ENCODE assay signal across 1 cellular context in the genomic region with DNA sequence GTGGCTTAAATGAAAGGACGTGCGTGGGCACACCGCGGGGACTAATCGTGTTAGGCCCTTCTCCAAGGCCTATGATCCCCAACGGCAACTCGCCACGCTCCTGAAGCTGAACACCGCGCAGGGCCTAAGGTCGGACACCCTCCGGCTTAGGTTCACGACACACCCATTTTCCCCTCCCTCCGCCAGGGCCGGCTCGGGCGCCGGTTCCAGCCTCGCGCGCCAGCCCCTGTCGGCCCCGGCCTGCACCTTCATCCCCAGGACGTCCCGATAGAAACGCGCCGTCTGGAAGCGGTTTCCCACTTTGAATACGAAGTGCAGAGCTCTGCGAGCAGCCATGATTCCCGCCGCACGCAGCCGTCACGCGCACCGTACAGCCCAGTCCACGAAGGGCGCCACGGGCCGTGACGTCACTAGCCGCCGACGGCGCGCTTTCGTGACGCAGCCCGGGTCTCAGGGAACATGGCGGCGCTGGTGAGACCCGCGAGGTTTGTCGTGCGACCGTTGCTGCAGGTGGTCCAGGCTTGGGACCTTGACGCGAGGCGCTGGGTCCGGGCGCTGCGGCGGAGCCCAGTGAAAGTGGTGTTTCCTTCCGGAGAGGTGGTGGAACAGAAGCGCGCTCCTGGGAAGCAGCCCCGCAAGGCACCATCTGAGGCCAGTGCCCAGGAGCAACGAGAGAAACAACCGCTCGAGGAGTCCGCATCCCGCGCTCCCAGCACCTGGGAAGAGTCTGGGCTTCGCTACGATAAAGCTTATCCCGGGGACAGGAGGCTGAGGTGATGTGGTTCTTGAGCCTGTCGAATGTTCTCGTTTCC.
TF ChIP-seq lines count a peak whose summit lies in the region.

A gene with protein sequence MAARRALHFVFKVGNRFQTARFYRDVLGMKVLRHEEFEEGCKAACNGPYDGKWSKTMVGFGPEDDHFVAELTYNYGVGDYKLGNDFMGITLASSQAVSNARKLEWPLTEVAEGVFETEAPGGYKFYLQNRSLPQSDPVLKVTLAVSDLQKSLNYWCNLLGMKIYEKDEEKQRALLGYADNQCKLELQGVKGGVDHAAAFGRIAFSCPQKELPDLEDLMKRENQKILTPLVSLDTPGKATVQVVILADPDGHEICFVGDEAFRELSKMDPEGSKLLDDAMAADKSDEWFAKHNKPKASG (minus strand): TSS at position 361 of the 812 bp plus-strand sequence. CDS start 25 bp downstream, at position 336.
A gene with protein sequence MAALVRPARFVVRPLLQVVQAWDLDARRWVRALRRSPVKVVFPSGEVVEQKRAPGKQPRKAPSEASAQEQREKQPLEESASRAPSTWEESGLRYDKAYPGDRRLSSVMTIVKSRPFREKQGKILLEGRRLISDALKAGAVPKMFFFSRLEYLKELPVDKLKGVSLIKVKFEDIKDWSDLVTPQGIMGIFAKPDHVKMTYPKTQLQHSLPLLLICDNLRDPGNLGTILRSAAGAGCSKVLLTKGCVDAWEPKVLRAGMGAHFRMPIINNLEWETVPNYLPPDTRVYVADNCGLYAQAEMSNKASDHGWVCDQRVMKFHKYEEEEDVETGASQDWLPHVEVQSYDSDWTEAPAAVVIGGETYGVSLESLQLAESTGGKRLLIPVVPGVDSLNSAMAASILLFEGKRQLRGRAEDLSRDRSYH (plus strand): TSS at position 434 of the 812 bp plus-strand sequence. CDS start 26 bp downstream, at position 460.

TF ChIP-seq in HepG2, 621 proteins besides CTCF, POLR2A, EP300 and RAD21 (continued from another document and continues in another):
- TF ChIP-seq HNRNPH1 (optimal IDR thresholded peaks at IDR 0.05; ENCODE audit: low read depth, low read length): no peak
- TF ChIP-seq ATF1 (CRISPR knock-in tag; IDR thresholded peaks at IDR 0.05): peak; percentile 100
- TF ChIP-seq, protein P1, sequence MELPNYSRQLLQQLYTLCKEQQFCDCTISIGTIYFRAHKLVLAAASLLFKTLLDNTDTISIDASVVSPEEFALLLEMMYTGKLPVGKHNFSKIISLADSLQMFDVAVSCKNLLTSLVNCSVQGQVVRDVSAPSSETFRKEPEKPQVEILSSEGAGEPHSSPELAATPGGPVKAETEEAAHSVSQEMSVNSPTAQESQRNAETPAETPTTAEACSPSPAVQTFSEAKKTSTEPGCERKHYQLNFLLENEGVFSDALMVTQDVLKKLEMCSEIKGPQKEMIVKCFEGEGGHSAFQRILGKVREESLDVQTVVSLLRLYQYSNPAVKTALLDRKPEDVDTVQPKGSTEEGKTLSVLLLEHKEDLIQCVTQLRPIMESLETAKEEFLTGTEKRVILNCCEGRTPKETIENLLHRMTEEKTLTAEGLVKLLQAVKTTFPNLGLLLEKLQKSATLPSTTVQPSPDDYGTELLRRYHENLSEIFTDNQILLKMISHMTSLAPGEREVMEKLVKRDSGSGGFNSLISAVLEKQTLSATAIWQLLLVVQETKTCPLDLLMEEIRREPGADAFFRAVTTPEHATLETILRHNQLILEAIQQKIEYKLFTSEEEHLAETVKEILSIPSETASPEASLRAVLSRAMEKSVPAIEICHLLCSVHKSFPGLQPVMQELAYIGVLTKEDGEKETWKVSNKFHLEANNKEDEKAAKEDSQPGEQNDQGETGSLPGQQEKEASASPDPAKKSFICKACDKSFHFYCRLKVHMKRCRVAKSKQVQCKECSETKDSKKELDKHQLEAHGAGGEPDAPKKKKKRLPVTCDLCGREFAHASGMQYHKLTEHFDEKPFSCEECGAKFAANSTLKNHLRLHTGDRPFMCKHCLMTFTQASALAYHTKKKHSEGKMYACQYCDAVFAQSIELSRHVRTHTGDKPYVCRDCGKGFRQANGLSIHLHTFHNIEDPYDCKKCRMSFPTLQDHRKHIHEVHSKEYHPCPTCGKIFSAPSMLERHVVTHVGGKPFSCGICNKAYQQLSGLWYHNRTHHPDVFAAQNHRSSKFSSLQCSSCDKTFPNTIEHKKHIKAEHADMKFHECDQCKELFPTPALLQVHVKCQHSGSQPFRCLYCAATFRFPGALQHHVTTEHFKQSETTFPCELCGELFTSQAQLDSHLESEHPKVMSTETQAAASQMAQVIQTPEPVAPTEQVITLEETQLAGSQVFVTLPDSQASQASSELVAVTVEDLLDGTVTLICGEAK (IDR thresholded peaks at IDR 0.05): no peak
- TF ChIP-seq, protein P1 (CRISPR knock-in tag; IDR thresholded peaks at IDR 0.05): peak; percentile 84
- TF ChIP-seq, protein P2, sequence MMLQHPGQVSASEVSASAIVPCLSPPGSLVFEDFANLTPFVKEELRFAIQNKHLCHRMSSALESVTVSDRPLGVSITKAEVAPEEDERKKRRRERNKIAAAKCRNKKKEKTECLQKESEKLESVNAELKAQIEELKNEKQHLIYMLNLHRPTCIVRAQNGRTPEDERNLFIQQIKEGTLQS (CRISPR knock-in tag; IDR thresholded peaks at IDR 0.05): peak; percentile 60; the same call in 1 of the 2 replicates
- 0 out of 2 replicates have a peak, but pooled peaks have one; percentile 53 for TF ChIP-seq ZNF775 (CRISPR knock-in tag; IDR thresholded peaks at IDR 0.05; ENCODE audit: borderline replicate concordance)
- TF ChIP-seq RBFOX2 (IDR thresholded peaks at IDR 0.05; ENCODE audit: low read depth, low read length): peak; percentile 98
- TF ChIP-seq ZNF224 (CRISPR knock-in tag; IDR thresholded peaks at IDR 0.05): no peak
- TF ChIP-seq, protein P3, sequence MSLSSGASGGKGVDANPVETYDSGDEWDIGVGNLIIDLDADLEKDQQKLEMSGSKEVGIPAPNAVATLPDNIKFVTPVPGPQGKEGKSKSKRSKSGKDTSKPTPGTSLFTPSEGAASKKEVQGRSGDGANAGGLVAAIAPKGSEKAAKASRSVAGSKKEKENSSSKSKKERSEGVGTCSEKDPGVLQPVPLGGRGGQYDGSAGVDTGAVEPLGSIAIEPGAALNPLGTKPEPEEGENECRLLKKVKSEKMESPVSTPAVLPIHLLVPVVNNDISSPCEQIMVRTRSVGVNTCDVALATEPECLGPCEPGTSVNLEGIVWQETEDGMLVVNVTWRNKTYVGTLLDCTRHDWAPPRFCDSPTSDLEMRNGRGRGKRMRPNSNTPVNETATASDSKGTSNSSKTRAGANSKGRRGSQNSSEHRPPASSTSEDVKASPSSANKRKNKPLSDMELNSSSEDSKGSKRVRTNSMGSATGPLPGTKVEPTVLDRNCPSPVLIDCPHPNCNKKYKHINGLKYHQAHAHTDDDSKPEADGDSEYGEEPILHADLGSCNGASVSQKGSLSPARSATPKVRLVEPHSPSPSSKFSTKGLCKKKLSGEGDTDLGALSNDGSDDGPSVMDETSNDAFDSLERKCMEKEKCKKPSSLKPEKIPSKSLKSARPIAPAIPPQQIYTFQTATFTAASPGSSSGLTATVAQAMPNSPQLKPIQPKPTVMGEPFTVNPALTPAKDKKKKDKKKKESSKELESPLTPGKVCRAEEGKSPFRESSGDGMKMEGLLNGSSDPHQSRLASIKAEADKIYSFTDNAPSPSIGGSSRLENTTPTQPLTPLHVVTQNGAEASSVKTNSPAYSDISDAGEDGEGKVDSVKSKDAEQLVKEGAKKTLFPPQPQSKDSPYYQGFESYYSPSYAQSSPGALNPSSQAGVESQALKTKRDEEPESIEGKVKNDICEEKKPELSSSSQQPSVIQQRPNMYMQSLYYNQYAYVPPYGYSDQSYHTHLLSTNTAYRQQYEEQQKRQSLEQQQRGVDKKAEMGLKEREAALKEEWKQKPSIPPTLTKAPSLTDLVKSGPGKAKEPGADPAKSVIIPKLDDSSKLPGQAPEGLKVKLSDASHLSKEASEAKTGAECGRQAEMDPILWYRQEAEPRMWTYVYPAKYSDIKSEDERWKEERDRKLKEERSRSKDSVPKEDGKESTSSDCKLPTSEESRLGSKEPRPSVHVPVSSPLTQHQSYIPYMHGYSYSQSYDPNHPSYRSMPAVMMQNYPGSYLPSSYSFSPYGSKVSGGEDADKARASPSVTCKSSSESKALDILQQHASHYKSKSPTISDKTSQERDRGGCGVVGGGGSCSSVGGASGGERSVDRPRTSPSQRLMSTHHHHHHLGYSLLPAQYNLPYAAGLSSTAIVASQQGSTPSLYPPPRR (CRISPR knock-in tag; IDR thresholded peaks at IDR 0.05; ENCODE audit: borderline replicate concordance): peak; percentile 64; the same call in 1 of the 2 replicates
- TF ChIP-seq RNF2 (conservative IDR thresholded peaks at IDR 0.05; ENCODE audit: low read depth): 0 out of 2 replicates have a peak, but pooled peaks have one; percentile 58
- TF ChIP-seq, protein P4, sequence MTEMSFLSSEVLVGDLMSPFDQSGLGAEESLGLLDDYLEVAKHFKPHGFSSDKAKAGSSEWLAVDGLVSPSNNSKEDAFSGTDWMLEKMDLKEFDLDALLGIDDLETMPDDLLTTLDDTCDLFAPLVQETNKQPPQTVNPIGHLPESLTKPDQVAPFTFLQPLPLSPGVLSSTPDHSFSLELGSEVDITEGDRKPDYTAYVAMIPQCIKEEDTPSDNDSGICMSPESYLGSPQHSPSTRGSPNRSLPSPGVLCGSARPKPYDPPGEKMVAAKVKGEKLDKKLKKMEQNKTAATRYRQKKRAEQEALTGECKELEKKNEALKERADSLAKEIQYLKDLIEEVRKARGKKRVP (CRISPR knock-in tag; IDR thresholded peaks at IDR 0.05): peak in 1 of 2 experiments; percentile 70; a peak in 2 of 4 replicates
- TF ChIP-seq, protein P5, sequence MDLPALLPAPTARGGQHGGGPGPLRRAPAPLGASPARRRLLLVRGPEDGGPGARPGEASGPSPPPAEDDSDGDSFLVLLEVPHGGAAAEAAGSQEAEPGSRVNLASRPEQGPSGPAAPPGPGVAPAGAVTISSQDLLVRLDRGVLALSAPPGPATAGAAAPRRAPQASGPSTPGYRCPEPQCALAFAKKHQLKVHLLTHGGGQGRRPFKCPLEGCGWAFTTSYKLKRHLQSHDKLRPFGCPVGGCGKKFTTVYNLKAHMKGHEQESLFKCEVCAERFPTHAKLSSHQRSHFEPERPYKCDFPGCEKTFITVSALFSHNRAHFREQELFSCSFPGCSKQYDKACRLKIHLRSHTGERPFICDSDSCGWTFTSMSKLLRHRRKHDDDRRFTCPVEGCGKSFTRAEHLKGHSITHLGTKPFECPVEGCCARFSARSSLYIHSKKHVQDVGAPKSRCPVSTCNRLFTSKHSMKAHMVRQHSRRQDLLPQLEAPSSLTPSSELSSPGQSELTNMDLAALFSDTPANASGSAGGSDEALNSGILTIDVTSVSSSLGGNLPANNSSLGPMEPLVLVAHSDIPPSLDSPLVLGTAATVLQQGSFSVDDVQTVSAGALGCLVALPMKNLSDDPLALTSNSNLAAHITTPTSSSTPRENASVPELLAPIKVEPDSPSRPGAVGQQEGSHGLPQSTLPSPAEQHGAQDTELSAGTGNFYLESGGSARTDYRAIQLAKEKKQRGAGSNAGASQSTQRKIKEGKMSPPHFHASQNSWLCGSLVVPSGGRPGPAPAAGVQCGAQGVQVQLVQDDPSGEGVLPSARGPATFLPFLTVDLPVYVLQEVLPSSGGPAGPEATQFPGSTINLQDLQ (CRISPR knock-in tag; IDR thresholded peaks at IDR 0.05): peak; percentile 72
- TF ChIP-seq ZNF781 (CRISPR knock-in tag; IDR thresholded peaks at IDR 0.05; ENCODE audit: borderline replicate concordance, not compliant biosample characterization): peak; percentile 76
- TF ChIP-seq, protein P6, sequence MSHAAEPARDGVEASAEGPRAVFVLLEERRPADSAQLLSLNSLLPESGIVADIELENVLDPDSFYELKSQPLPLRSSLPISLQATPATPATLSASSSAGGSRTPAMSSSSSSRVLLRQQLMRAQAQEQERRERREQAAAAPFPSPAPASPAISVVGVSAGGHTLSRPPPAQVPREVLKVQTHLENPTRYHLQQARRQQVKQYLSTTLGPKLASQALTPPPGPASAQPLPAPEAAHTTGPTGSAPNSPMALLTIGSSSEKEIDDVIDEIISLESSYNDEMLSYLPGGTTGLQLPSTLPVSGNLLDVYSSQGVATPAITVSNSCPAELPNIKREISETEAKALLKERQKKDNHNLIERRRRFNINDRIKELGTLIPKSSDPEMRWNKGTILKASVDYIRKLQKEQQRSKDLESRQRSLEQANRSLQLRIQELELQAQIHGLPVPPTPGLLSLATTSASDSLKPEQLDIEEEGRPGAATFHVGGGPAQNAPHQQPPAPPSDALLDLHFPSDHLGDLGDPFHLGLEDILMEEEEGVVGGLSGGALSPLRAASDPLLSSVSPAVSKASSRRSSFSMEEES (CRISPR knock-in tag; IDR thresholded peaks at IDR 0.05): peak; percentile 92
- peak; percentile 98 for TF ChIP-seq SPEN (CRISPR knock-in tag; IDR thresholded peaks at IDR 0.05; ENCODE audit: low read depth)
- TF ChIP-seq THAP11 (CRISPR knock-in tag; IDR thresholded peaks at IDR 0.05): peak; percentile 95
- no peak for TF ChIP-seq NFE2L2 (IDR thresholded peaks at IDR 0.05; ENCODE audit: low read length)
- peak; percentile 97 for TF ChIP-seq EED (CRISPR knock-in tag; IDR thresholded peaks at IDR 0.05)
- no peak; the same call in 1 of the 2 replicates for TF ChIP-seq ZNF567 (CRISPR knock-in tag; IDR thresholded peaks at IDR 0.05; ENCODE audit: borderline replicate concordance)
- 0 out of 2 replicates have a peak, but pooled peaks have one; percentile 56 for TF ChIP-seq ELF3 (CRISPR knock-in tag; IDR thresholded peaks at IDR 0.05)
- TF ChIP-seq ZNF839 (CRISPR knock-in tag; IDR thresholded peaks at IDR 0.05; ENCODE audit: borderline replicate concordance): no peak
- peak; percentile 94 for TF ChIP-seq ZNF605 (CRISPR knock-in tag; IDR thresholded peaks at IDR 0.05)
- peak; percentile 72; the same call in 1 of the 2 replicates for TF ChIP-seq HES4 (CRISPR knock-in tag; IDR thresholded peaks at IDR 0.05; ENCODE audit: borderline replicate concordance)
- peak; percentile 94 for TF ChIP-seq REPIN1 (CRISPR knock-in tag; IDR thresholded peaks at IDR 0.05; ENCODE audit: borderline replicate concordance, low read depth)
